In the genomic region with DNA sequence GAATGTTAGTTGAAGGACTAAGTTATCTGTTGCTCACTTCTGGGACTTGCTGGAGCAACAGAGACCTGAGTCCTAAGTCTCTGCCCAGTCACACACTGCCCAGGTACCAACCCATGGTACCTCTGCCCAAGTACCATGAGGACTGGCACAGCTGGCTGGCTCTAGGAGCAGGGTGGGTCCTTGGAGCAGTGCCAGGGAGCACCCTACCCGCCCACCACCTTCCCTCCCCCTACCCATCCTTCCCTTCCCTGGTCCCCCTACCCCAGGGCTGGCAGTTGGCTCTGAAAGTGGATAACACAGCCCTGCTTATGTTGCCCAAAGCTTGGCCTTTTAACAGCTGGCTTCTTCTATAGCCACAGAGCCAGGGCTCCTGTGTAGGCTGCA, we compare ENCODE assay signal across 14 cellular contexts. TPM values are rescaled to one million over a fixed set of nuclear protein-coding genes. Genes with fewer than 3 reads are reported as not detected.
DNase-seq lines count a peak whose midpoint lies in the region; ATAC-seq and TF ChIP-seq lines count a peak whose summit lies in the region.
"Had no signal": no experiment of that assay in that cellular context is flagged by ENCODE, and none has a peak within 500 bp of the region (broad histone marks: within the 10 kb centered on the region; RNA-seq: fewer than 3 reads in every experiment).

No MANE protein-coding gene starts in this region.

- no peak for TF ChIP-seq EP300 in transverse colon (IDR thresholded peaks at IDR 0.05; ENCODE audit: low read depth)

- POLR2A ChIA-PET in naive thymus-derived CD4-positive, alpha-beta T cell (lab: Charles Lee), result interaction anchor here (0.6 to 1.9 kb wide), 3 partner anchors 9 to 14 kb away, joined by 3 to 8 read pairs (median 4); no protein-coding TSS in a partner anchor

- DNase-seq in breast epithelium (ENCODE audit: low spot score in 2 of 2), result no peak
- no peak for DNase-seq in mammary epithelial cell
- DNase-seq in naive thymus-derived CD4-positive, alpha-beta T cell, result no peak
- DNase-seq in transverse colon, result no peak
- no peak for DNase-seq in Kasumi-1 (lab: John Stamatoyannopoulos, UW)
- DNase-seq in Karpas-422, result no peak
- DNase-seq in NCI-H1105 (lab: John Stamatoyannopoulos, UW), result no peak
- DNase-seq: activated CD4-positive, alpha-beta T cell treated with anti-CD3 and anti-CD28 coated beads for 1 hour; activated effector memory CD4-positive, alpha-beta T cell treated with anti-CD3 and anti-CD28 coated beads, Interleukin-2, amount 50 U/mL, for 16 hours; foreskin melanocyte; NCI-H446; Right ventricle myocardium superior had no signal

- H4K20me1 ChIP-seq in mammary epithelial cell (ENCODE audit: insufficient read depth, low read length) (no peaks in the 10 kb centered on the region), Karpas-422 (ENCODE audit: insufficient read depth, low read depth, low read length) (no peaks in the 10 kb centered on the region)

- in situ Hi-C loops in mammary epithelial cell (cut with MboI; ENCODE audit: low sequenced_read_pairs in 2 of 2) (no loop called here), transverse colon (cut with MboI; ENCODE audit: low pct_ligation_motif_present in 1 of 4, low pct_unique_long_range_greater_than_20kb in 1 of 4, low sequenced_read_pairs in 3 of 4) (no loop called here)

- H3K4me1 ChIP-seq in breast epithelium (peaks cover 0 to 24% of the 10 kb centered on the region in 2 donors), mammary epithelial cell (ENCODE audit: insufficient read depth, low read length) (peaks cover 7% of the 10 kb centered on the region), transverse colon (peaks cover 36 to 71% (median 64%) of the 10 kb centered on the region in 4 donors), Karpas-422 (ENCODE audit: low read length) (peaks cover 56% of the 10 kb centered on the region)
- peaks cover 33 to 43% of the 10 kb centered on the region in 2 donors for H3K4me1 ChIP-seq in naive thymus-derived CD4-positive, alpha-beta T cell (ENCODE audit: control insufficient read depth in 2 of 2, insufficient read depth in 2 of 2, low read length in 2 of 2)

- H3K9me3 ChIP-seq in breast epithelium (no peaks in the 10 kb centered on the region), mammary epithelial cell (replicated peaks; ENCODE audit: insufficient read depth, low read length) (no peaks in the 10 kb centered on the region), transverse colon (no peaks in the 10 kb centered on the region), Karpas-422 (ENCODE audit: low read length) (no peaks in the 10 kb centered on the region)
- no peaks in the 10 kb centered on the region for H3K9me3 ChIP-seq in naive thymus-derived CD4-positive, alpha-beta T cell (ENCODE audit: control insufficient read depth in 2 of 3, low read length in 3 of 3)
- H3K9me3 ChIP-seq: mucosa of descending colon had no signal

- H3K4me3 ChIP-seq in breast epithelium (no peak overlapping the region), mammary epithelial cell (replicated peaks in 1 of 3; ENCODE audit: insufficient read depth in 1 of 3, low read depth in 2 of 3, low read length in 3 of 3) (no peak overlapping the region), transverse colon (no peak overlapping the region), Karpas-422 (ENCODE audit: low read length) (no peak overlapping the region)
- no peak overlapping the region for H3K4me3 ChIP-seq in naive thymus-derived CD4-positive, alpha-beta T cell (ENCODE audit: low read length)
- H3K4me3 ChIP-seq: mucosa of descending colon had no signal

- TF ChIP-seq POLR2A in breast epithelium (IDR thresholded peaks at IDR 0.05) (no peak), transverse colon (IDR thresholded peaks at IDR 0.05) (peak; percentile 30)

- H3K9me3 Mint-ChIP-seq in brain, result peaks cover 0 to 2% (median 0%) of the 10 kb centered on the region in 5 experiments
- peaks cover 0 to 4% (median 0%) of the 10 kb centered on the region in 11 donors for H3K9me3 Mint-ChIP-seq in naive thymus-derived CD4-positive, alpha-beta T cell

- no TSS peak for BruUV-seq in mammary epithelial cell (replicated peaks; lab: Mats Ljungman, UMichigan)

- H3K79me2 ChIP-seq in mammary epithelial cell (ENCODE audit: insufficient read depth, low read length) (no peaks in the 10 kb centered on the region), Karpas-422 (ENCODE audit: low read length) (no peaks in the 10 kb centered on the region)

- H3K36me3 ChIP-seq in breast epithelium (no peaks in the 10 kb centered on the region), mammary epithelial cell (ENCODE audit: insufficient read depth, low read length) (no peaks in the 10 kb centered on the region), transverse colon (no peaks in the 10 kb centered on the region), Karpas-422 (ENCODE audit: insufficient read depth, low read length) (no peaks in the 10 kb centered on the region)
- H3K36me3 ChIP-seq in naive thymus-derived CD4-positive, alpha-beta T cell (ENCODE audit: control insufficient read depth in 2 of 3, insufficient read depth in 3 of 3, low read length in 3 of 3), result no peaks in the 10 kb centered on the region

- H3K27me3 ChIP-seq in breast epithelium (no peaks in the 10 kb centered on the region), mammary epithelial cell (ENCODE audit: insufficient read depth, low read length) (no peaks in the 10 kb centered on the region), transverse colon (no peaks in the 10 kb centered on the region), Karpas-422 (ENCODE audit: low read length) (no peaks in the 10 kb centered on the region)
- no peaks in the 10 kb centered on the region for H3K27me3 ChIP-seq in naive thymus-derived CD4-positive, alpha-beta T cell (ENCODE audit: control insufficient read depth in 2 of 2, insufficient read depth in 2 of 2, low read length in 2 of 2)

- WGBS in mammary epithelial cell (ENCODE audit: low coverage, missing lambda C conversion rate), result no CpG with 5 or more reads among the region's 1 CpG
- WGBS in transverse colon (ENCODE audit: low coverage in 1 of 2), 2 donors, result 0% methylated on average over 1 of the region's 1 CpG; no CpG with 5 or more reads in 1 of the 2 donors

- no peaks in the 10 kb centered on the region for H3K36me3 Mint-ChIP-seq in brain
- H3K36me3 Mint-ChIP-seq in naive thymus-derived CD4-positive, alpha-beta T cell, result peaks cover 0 to 13% (median 0%) of the 10 kb centered on the region in 5 donors

- H3K4me2 ChIP-seq in mammary epithelial cell (ENCODE audit: insufficient read depth, low read depth, low read length), result no peak overlapping the region
- no peak overlapping the region for H3K4me2 ChIP-seq in Karpas-422 (ENCODE audit: low read depth, low read length, poor library complexity, severe bottlenecking)

- peaks cover 40% of the 10 kb centered on the region for H3K4me1 Mint-ChIP-seq in brain
- peaks cover 42 to 82% (median 70%) of the 10 kb centered on the region in 7 donors for H3K4me1 Mint-ChIP-seq in naive thymus-derived CD4-positive, alpha-beta T cell

- H2AFZ ChIP-seq in mammary epithelial cell (ENCODE audit: low read depth, low read length) (no peak overlapping the region), Karpas-422 (ENCODE audit: low read length) (no peak overlapping the region)

- H3K9me2 ChIP-seq in Karpas-422 (replicated peaks; ENCODE audit: insufficient read depth, low read length), result no peaks in the 10 kb centered on the region

- CTCF ChIA-PET in mammary epithelial cell (lab: Charles Lee; ENCODE audit: low non-redundant PET), result no interaction called here
- CTCF ChIA-PET in naive thymus-derived CD4-positive, alpha-beta T cell (lab: Charles Lee), result interaction anchor here (1.5 kb wide), 1 partner anchor 31 kb away, joined by 4 read pairs; no protein-coding TSS in a partner anchor

- H3K27ac ChIP-seq in breast epithelium, result peak overlapping the region; percentile 77 to 90
- no peak overlapping the region for H3K27ac ChIP-seq in mammary epithelial cell (ENCODE audit: insufficient read depth, low read depth, low read length)
- no peak overlapping the region for H3K27ac ChIP-seq in naive thymus-derived CD4-positive, alpha-beta T cell (ENCODE audit: low read depth, low read length)
- H3K27ac ChIP-seq in transverse colon, result peak overlapping the region; percentile 80 to 91 (median 90)
- H3K27ac ChIP-seq in Karpas-422 (ENCODE audit: low read length), result no peak overlapping the region

- ATAC-seq in naive thymus-derived CD4-positive, alpha-beta T cell, result no peak

- no peak overlapping the region for H3K4me3 Mint-ChIP-seq in brain
- H3K4me3 Mint-ChIP-seq in naive thymus-derived CD4-positive, alpha-beta T cell, result peak overlapping the region in 1 of 10 donors; percentile 73

- no peak overlapping the region for H3K9ac ChIP-seq in mammary epithelial cell (ENCODE audit: insufficient read depth, low read length)
- no peak overlapping the region for H3K9ac ChIP-seq in Karpas-422 (ENCODE audit: low read length)

- peaks cover 5% of the 10 kb centered on the region for H3K27me3 Mint-ChIP-seq in brain
- no peaks in the 10 kb centered on the region for H3K27me3 Mint-ChIP-seq in naive thymus-derived CD4-positive, alpha-beta T cell

- peak overlapping the region in 3 of 5 experiments; percentile 47 to 57 (median 52) for H3K27ac Mint-ChIP-seq in brain
- H3K27ac Mint-ChIP-seq in naive thymus-derived CD4-positive, alpha-beta T cell, result peak overlapping the region in 5 of 9 donors; percentile 28 to 69 (median 60)

- dilution Hi-C loops in mammary epithelial cell (cut with HindIII; ENCODE audit: low sequenced_read_pairs), result no loop called here

- intact Hi-C loops in breast epithelium (cut with DNase I; ENCODE audit: low total_unique reads), result no loop called here
- intact Hi-C loops in mammary epithelial cell (cut with micrococcal nuclease), result no loop called here
- intact Hi-C loops in naive thymus-derived CD4-positive, alpha-beta T cell (cut with micrococcal nuclease), result no loop called here
- intact Hi-C loops in transverse colon (cut with DNase I; ENCODE audit: low total_unique reads), result no loop called here

- no peak for TF ChIP-seq CTCF in breast epithelium (IDR thresholded peaks at IDR 0.05)
- TF ChIP-seq CTCF in mammary epithelial cell (conservative IDR thresholded peaks at IDR 0.05 in 1 of 2, IDR thresholded peaks at IDR 0.05 in 1 of 2; ENCODE audit: extremely low read depth in 1 of 2, insufficient read depth in 1 of 2, low read depth in 1 of 2, low read length in 2 of 2), result no peak
- TF ChIP-seq CTCF in brain (conservative IDR thresholded peaks at IDR 0.05), result no peak
- TF ChIP-seq CTCF in transverse colon (IDR thresholded peaks at IDR 0.05), result no peak

RNA-seq across cellular contexts. Expression of gene PDCD4, which starts 26.4 kb away (rescaled TPM):
- total RNA-seq in breast epithelium (100 to 1,000 TPM; 101 to 319 (median 161) TPM), mammary epithelial cell (100 to 1,000 TPM; 123 to 133 TPM), transverse colon (100 to 1,000 TPM in 3 of 4 donors, 10 to 100 TPM in 1; 98.3 to 724 (median 511) TPM)
- polyA plus RNA-seq in mammary epithelial cell (47.0 TPM), brain (ENCODE audit: insufficient read depth, low read depth, low replicate concordance) (37.4 TPM)
- 80.5 TPM for polyA minus RNA-seq in mammary epithelial cell
- total RNA-seq in naive thymus-derived CD4-positive, alpha-beta T cell, result 100 to 1,000 TPM in 4 of 5 experiments, 10 to 100 TPM in 1; 93.7 to 283 (median 223) TPM
- polyA plus RNA-seq in naive thymus-derived CD4-positive, alpha-beta T cell, result 100 to 1,000 TPM; 253 to 295 TPM
- total RNA-seq in Karpas-422 (2014; rRNA removed; shearing (Covaris generic); ENCODE audit: low replicate concordance), result 40.0 and 77.4 TPM in 2 replicates

Comparison
In these comparisons a context has a peak if more than half of its experiments do, and no peak if none do; other contexts are left out.
1. H3K27ac ChIP-seq: peak in breast epithelium (2 of 2) and transverse colon (4 of 4); none in mammary epithelial cell (single experiment), naive thymus-derived CD4-positive, alpha-beta T cell (single experiment) and Karpas-422 (single experiment).